In genomic region chr14:101196051-101196450, GRCh38 we compare ENCODE assay signal across 1 cellular context.
TF ChIP-seq lines count a peak whose summit lies in the region.

No MANE protein-coding gene starts in this region.

TF ChIP-seq in H1, 55 proteins besides CTCF, POLR2A, EP300 and RAD21 (continued from another document):
- TF ChIP-seq TBP (IDR thresholded peaks at IDR 0.05; ENCODE audit: low read depth, low read length) (no peak), BACH1 (IDR thresholded peaks at IDR 0.05; ENCODE audit: low read length) (no peak)
